In genomic region chr14:21768116-21768874, GRCh38 we compare ENCODE assay signal across 8 cellular contexts.
DNase-seq lines count a peak whose midpoint lies in the region; TF ChIP-seq lines count a peak whose summit lies in the region.

No MANE protein-coding gene starts in this region.

- TF ChIP-seq CTCF in kidney epithelial cell (IDR thresholded peaks at IDR 0.05; ENCODE audit: insufficient read depth, low read length, poor library complexity, severe bottlenecking) = peak; percentile 50

- no peak overlapping the region for H3K4me3 ChIP-seq in kidney epithelial cell (ENCODE audit: low read depth, low read length)

- CTCF ChIA-PET in activated CD4-positive, alpha-beta memory T cell treated with anti-CD3 and anti-CD28 coated beads, Interleukin-2, amount 10 ng/mL, durations not matched to agents 7 days and 5 days (lab: Charles Lee) = interaction anchor here (0.7 to 1.7 kb wide), 10 partner anchors 16 to 802 kb away, joined by 3 to 7 read pairs (median 4); no protein-coding TSS in a partner anchor

- no peaks in the 10 kb centered on the region for H3K27me3 ChIP-seq in kidney epithelial cell (ENCODE audit: control insufficient read depth, insufficient read depth, low read length)

- DNase-seq in stimulated activated CD4-positive, alpha-beta T cell treated with anti-CD3 and anti-CD28 coated beads, Interleukin-15, amount 100 ng/mL, for 24 hours = peak; percentile 14
- DNase-seq in stimulated activated CD4-positive, alpha-beta T cell treated with anti-CD3 and anti-CD28 coated beads, Interleukin-12 subunit alpha, Interleukin-12 subunit beta, amount 100 ng/mL, for 4 hours = no peak
- DNase-seq in LoVo (ENCODE audit: low spot score) (peak; percentile 18), kidney epithelial cell (ENCODE audit: low read depth) (no peak), GM19238 (ENCODE audit: insufficient read length, low spot score) (no peak), NK-92 (lab: John Stamatoyannopoulos, UW; ENCODE audit: unreplicated experiment) (no peak)
- peak; percentile 22 for DNase-seq in activated CD4-positive, alpha-beta memory T cell treated with anti-CD3 and anti-CD28 coated beads, Interleukin-2, amount 10 ng/mL, durations not matched to agents 7 days and 5 days
- no peak for DNase-seq in effector CD4-positive, alpha-beta T cell

- no peaks in the 10 kb centered on the region for H3K36me3 Mint-ChIP-seq in activated CD4-positive, alpha-beta memory T cell treated with anti-CD3 and anti-CD28 coated beads, Interleukin-2, amount 10 ng/mL, durations not matched to agents 7 days and 5 days (ENCODE audit: low read depth)

- peak overlapping the region; percentile 55 for H3K4me3 Mint-ChIP-seq in activated CD4-positive, alpha-beta memory T cell treated with anti-CD3 and anti-CD28 coated beads, Interleukin-2, amount 10 ng/mL, durations not matched to agents 7 days and 5 days

- no peaks in the 10 kb centered on the region for H3K9me3 Mint-ChIP-seq in activated CD4-positive, alpha-beta memory T cell treated with anti-CD3 and anti-CD28 coated beads, Interleukin-2, amount 10 ng/mL, durations not matched to agents 7 days and 5 days

- peaks cover 17% of the 10 kb centered on the region for H3K27me3 Mint-ChIP-seq in activated CD4-positive, alpha-beta memory T cell treated with anti-CD3 and anti-CD28 coated beads, Interleukin-2, amount 10 ng/mL, durations not matched to agents 7 days and 5 days

- no peaks in the 10 kb centered on the region for H3K36me3 ChIP-seq in kidney epithelial cell (ENCODE audit: control insufficient read depth, insufficient read depth, low read length)

- POLR2A ChIA-PET in activated CD4-positive, alpha-beta memory T cell treated with anti-CD3 and anti-CD28 coated beads, Interleukin-2, amount 10 ng/mL, durations not matched to agents 7 days and 5 days (lab: Charles Lee) = interaction anchor here (0.9 to 1.4 kb wide), 2 partner anchors 19 to 788 kb away, joined by 3 read pairs; no protein-coding TSS in a partner anchor

- peaks cover 7% of the 10 kb centered on the region for H3K4me1 Mint-ChIP-seq in activated CD4-positive, alpha-beta memory T cell treated with anti-CD3 and anti-CD28 coated beads, Interleukin-2, amount 10 ng/mL, durations not matched to agents 7 days and 5 days

- peak overlapping the region; percentile 71 for H3K27ac Mint-ChIP-seq in activated CD4-positive, alpha-beta memory T cell treated with anti-CD3 and anti-CD28 coated beads, Interleukin-2, amount 10 ng/mL, durations not matched to agents 7 days and 5 days

Comparison
In these comparisons a context has a peak if more than half of its experiments do, and no peak if none do; other contexts are left out.
1. DNase-seq: peak in stimulated activated CD4-positive, alpha-beta T cell treated with anti-CD3 and anti-CD28 coated beads, Interleukin-15, amount 100 ng/mL, for 24 hours (single experiment), LoVo (single experiment) and activated CD4-positive, alpha-beta memory T cell treated with anti-CD3 and anti-CD28 coated beads, Interleukin-2, amount 10 ng/mL, durations not matched to agents 7 days and 5 days (single experiment); none in stimulated activated CD4-positive, alpha-beta T cell treated with anti-CD3 and anti-CD28 coated beads, Interleukin-12 subunit alpha, Interleukin-12 subunit beta, amount 100 ng/mL, for 4 hours (single experiment), kidney epithelial cell (single experiment), GM19238 (single experiment), effector CD4-positive, alpha-beta T cell (single experiment) and NK-92 (single experiment).